In the genomic region with DNA sequence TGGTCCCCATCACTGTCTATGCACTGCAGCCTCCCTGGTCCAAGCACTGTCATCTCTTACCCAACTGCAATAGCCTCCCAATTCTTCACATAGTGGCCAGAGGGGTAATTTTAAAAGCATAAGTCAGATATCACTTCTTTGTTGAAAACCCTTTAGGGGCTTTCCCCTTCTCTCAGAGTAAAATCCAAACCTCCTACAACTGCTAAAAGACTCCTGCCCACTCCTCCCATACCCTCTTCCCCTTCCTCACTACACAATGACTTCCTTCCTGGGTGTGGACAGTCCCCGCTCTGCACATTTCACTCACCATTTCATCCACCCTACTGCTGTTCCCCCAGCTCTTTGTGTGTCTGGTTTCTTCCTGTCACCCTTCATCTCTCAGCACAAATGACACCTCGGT, we compare ENCODE assay signal across 12 cellular contexts. TPM values are rescaled to one million over a fixed set of nuclear protein-coding genes. Genes with fewer than 3 reads are reported as not detected.
DNase-seq lines count a peak whose midpoint lies in the region; ATAC-seq and TF ChIP-seq lines count a peak whose summit lies in the region.
"Had no signal": no experiment of that assay in that cellular context is flagged by ENCODE, and none has a peak within 500 bp of the region (broad histone marks: within the 10 kb centered on the region; RNA-seq: fewer than 3 reads in every experiment).

No MANE protein-coding gene starts in this region.

- no peak overlapping the region for H3K27ac Mint-ChIP-seq in WTC11
- no peak overlapping the region for H3K27ac Mint-ChIP-seq in mesothelial cell of epicardium
- H3K27ac Mint-ChIP-seq: progenitor cell of endocrine pancreas had no signal

- H4K20me1 ChIP-seq in BLaER1 treated with 17β-estradiol and CSF1 and Interleukin-3, amounts not matched to agents 10 nM and 100 nM, result no peaks in the 10 kb centered on the region

- H3K9me3 Mint-ChIP-seq in WTC11 (no peaks in the 10 kb centered on the region), mesothelial cell of epicardium (peaks cover 15% of the 10 kb centered on the region)

- H3K4me3 Mint-ChIP-seq in WTC11 (no peak overlapping the region), mesothelial cell of epicardium (no peak overlapping the region)

- H3K4me2 ChIP-seq in BLaER1 treated with 17β-estradiol and CSF1 and Interleukin-3, amounts not matched to agents 10 nM and 100 nM, result peak overlapping the region; percentile 34 to 74 (median 55); a peak in 20 of 22 replicates

- H3K4me3 ChIP-seq in BLaER1 treated with 17β-estradiol and CSF1 and Interleukin-3, amounts not matched to agents 10 nM and 100 nM, result no peak overlapping the region

- CTCF ChIA-PET in WTC11 (lab: Charles Lee), result no interaction called here

- H3K27me3 Mint-ChIP-seq in WTC11 (ENCODE audit: low read depth) (peaks cover 3% of the 10 kb centered on the region; the same call in 1 of the 2 replicates), mesothelial cell of epicardium (ENCODE audit: low read depth) (peaks cover 20% of the 10 kb centered on the region)

- no peaks in the 10 kb centered on the region for H3K4me1 Mint-ChIP-seq in WTC11
- H3K4me1 Mint-ChIP-seq in mesothelial cell of epicardium, result no peaks in the 10 kb centered on the region

- no peaks in the 10 kb centered on the region for H3K36me3 ChIP-seq in BLaER1 treated with 17β-estradiol and CSF1 and Interleukin-3, amounts not matched to agents 10 nM and 100 nM
- H3K36me3 ChIP-seq: BE2C had no signal

- H3K36me3 Mint-ChIP-seq in WTC11, result no peaks in the 10 kb centered on the region
- H3K36me3 Mint-ChIP-seq in mesothelial cell of epicardium, result no peaks in the 10 kb centered on the region

- ATAC-seq in GM18907 (IDR thresholded peaks at IDR 0.05; ENCODE audit: unreplicated experiment) (peak; percentile 72), HG02759 (IDR thresholded peaks at IDR 0.05; ENCODE audit: unreplicated experiment) (peak; percentile 72), WTC11 (no peak)

- POLR2A ChIA-PET in WTC11 (lab: Charles Lee), result no interaction called here

- peaks cover 5 to 31% (median 8%) of the 10 kb centered on the region in 10 experiments; a peak in 18 of 20 replicates for H3K4me1 ChIP-seq in BLaER1 treated with 17β-estradiol and CSF1 and Interleukin-3, amounts not matched to agents 10 nM and 100 nM
- H3K4me1 ChIP-seq: BE2C had no signal

- peaks cover 0 to 10% (median 0%) of the 10 kb centered on the region in 11 experiments; a peak in 2 of 22 replicates for H3K9me3 ChIP-seq in BLaER1 treated with 17β-estradiol and CSF1 and Interleukin-3, amounts not matched to agents 10 nM and 100 nM (replicated peaks in 1 of 11)
- H3K9me3 ChIP-seq: BE2C had no signal

- DNase-seq in Kasumi-1 (lab: John Stamatoyannopoulos, UW) (peak; percentile 60 to 63), middle frontal gyrus (ENCODE audit: extremely low spot score, low spot score) (no peak), WTC11 (ENCODE audit: low spot score) (no peak), NCI-H1092 treated with DMSO at 0.1 percent for 48 hours (lab: John Stamatoyannopoulos, UW) (no peak), mesothelial cell of epicardium (ENCODE audit: low spot score in 2 of 2, unreplicated experiment in 2 of 2) (no peak)
- DNase-seq: BE2C, cortex of kidney, NCI-H526 treated with DMSO at 0.1 percent for 48 hours had no signal

- no peaks in the 10 kb centered on the region for H3K27me3 ChIP-seq in BLaER1 treated with 17β-estradiol and CSF1 and Interleukin-3, amounts not matched to agents 10 nM and 100 nM
- H3K27me3 ChIP-seq: BE2C had no signal

- TF ChIP-seq CTCF in WTC11 (IDR thresholded peaks at IDR 0.05) (no peak), mesothelial cell of epicardium (IDR thresholded peaks at IDR 0.05; ENCODE audit: unreplicated experiment) (no peak)

- no peak overlapping the region for H3K9ac ChIP-seq in BLaER1 treated with 17β-estradiol and CSF1 and Interleukin-3, amounts not matched to agents 10 nM and 100 nM

- no peak overlapping the region for H3K27ac ChIP-seq in BLaER1 treated with 17β-estradiol and CSF1 and Interleukin-3, amounts not matched to agents 10 nM and 100 nM

TF ChIP-seq in WTC11, 78 proteins besides CTCF, POLR2A, EP300 and RAD21 (continues in another document):
- TF ChIP-seq MYBL2 (CRISPR knock-in tag; IDR thresholded peaks at IDR 0.05) (no peak), ZNF317 (CRISPR knock-in tag; IDR thresholded peaks at IDR 0.05; ENCODE audit: borderline replicate concordance, low read depth) (no peak), PRRX2 (CRISPR knock-in tag; IDR thresholded peaks at IDR 0.05) (no peak), ZNF232 (CRISPR knock-in tag; IDR thresholded peaks at IDR 0.05) (no peak), JUN (CRISPR knock-in tag; IDR thresholded peaks at IDR 0.05) (no peak), FOXP1 (CRISPR knock-in tag; IDR thresholded peaks at IDR 0.05; ENCODE audit: borderline replicate concordance) (no peak), GABPB1 (CRISPR knock-in tag; IDR thresholded peaks at IDR 0.05) (no peak), NR3C1 (CRISPR knock-in tag; conservative IDR thresholded peaks at IDR 0.05; ENCODE audit: low read depth) (no peak), HMGA2 (CRISPR knock-in tag; IDR thresholded peaks at IDR 0.05) (no peak), TCF7 (CRISPR knock-in tag; IDR thresholded peaks at IDR 0.05; ENCODE audit: low read depth) (no peak)
- TF ChIP-seq, protein P1, sequence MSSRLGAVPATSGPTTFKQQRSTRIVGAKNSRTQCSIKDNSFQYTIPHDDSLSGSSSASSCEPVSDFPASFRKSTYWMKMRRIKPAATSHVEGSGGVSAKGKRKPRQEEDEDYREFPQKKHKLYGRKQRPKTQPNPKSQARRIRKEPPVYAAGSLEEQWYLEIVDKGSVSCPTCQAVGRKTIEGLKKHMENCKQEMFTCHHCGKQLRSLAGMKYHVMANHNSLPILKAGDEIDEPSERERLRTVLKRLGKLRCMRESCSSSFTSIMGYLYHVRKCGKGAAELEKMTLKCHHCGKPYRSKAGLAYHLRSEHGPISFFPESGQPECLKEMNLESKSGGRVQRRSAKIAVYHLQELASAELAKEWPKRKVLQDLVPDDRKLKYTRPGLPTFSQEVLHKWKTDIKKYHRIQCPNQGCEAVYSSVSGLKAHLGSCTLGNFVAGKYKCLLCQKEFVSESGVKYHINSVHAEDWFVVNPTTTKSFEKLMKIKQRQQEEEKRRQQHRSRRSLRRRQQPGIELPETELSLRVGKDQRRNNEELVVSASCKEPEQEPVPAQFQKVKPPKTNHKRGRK (CRISPR knock-in tag; IDR thresholded peaks at IDR 0.05; ENCODE audit: borderline replicate concordance), result no peak
- TF ChIP-seq, protein P2, sequence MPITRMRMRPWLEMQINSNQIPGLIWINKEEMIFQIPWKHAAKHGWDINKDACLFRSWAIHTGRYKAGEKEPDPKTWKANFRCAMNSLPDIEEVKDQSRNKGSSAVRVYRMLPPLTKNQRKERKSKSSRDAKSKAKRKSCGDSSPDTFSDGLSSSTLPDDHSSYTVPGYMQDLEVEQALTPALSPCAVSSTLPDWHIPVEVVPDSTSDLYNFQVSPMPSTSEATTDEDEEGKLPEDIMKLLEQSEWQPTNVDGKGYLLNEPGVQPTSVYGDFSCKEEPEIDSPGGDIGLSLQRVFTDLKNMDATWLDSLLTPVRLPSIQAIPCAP (CRISPR knock-in tag; IDR thresholded peaks at IDR 0.05), result no peak
- TF ChIP-seq, protein P3, sequence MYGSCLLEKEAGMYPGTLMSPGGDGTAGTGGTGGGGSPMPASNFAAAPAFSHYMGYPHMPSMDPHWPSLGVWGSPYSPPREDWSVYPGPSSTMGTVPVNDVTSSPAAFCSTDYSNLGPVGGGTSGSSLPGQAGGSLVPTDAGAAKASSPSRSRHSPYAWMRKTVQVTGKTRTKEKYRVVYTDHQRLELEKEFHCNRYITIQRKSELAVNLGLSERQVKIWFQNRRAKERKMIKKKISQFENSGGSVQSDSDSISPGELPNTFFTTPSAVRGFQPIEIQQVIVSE (CRISPR knock-in tag; IDR thresholded peaks at IDR 0.05; ENCODE audit: borderline replicate concordance), result no peak
- TF ChIP-seq, protein P4, sequence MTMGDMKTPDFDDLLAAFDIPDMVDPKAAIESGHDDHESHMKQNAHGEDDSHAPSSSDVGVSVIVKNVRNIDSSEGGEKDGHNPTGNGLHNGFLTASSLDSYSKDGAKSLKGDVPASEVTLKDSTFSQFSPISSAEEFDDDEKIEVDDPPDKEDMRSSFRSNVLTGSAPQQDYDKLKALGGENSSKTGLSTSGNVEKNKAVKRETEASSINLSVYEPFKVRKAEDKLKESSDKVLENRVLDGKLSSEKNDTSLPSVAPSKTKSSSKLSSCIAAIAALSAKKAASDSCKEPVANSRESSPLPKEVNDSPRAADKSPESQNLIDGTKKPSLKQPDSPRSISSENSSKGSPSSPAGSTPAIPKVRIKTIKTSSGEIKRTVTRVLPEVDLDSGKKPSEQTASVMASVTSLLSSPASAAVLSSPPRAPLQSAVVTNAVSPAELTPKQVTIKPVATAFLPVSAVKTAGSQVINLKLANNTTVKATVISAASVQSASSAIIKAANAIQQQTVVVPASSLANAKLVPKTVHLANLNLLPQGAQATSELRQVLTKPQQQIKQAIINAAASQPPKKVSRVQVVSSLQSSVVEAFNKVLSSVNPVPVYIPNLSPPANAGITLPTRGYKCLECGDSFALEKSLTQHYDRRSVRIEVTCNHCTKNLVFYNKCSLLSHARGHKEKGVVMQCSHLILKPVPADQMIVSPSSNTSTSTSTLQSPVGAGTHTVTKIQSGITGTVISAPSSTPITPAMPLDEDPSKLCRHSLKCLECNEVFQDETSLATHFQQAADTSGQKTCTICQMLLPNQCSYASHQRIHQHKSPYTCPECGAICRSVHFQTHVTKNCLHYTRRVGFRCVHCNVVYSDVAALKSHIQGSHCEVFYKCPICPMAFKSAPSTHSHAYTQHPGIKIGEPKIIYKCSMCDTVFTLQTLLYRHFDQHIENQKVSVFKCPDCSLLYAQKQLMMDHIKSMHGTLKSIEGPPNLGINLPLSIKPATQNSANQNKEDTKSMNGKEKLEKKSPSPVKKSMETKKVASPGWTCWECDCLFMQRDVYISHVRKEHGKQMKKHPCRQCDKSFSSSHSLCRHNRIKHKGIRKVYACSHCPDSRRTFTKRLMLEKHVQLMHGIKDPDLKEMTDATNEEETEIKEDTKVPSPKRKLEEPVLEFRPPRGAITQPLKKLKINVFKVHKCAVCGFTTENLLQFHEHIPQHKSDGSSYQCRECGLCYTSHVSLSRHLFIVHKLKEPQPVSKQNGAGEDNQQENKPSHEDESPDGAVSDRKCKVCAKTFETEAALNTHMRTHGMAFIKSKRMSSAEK (CRISPR knock-in tag; IDR thresholded peaks at IDR 0.05; ENCODE audit: borderline replicate concordance), result no peak

RNA-seq across cellular contexts. Expression of a gene that starts 8.3 kb away (rescaled TPM):
- total RNA-seq in WTC11 (2021) (3.8 to 5.4 TPM (median 4.8 TPM) in 3 replicates), mesothelial cell of epicardium (0.50 to 0.96 TPM (median 0.82 TPM) in 3 replicates)

RNA-seq across cellular contexts. Expression of a gene that starts 59.7 kb away (rescaled TPM):
- total RNA-seq in WTC11 (2021) (3.5 to 6.4 TPM (median 3.8 TPM) in 3 replicates), mesothelial cell of epicardium (6.5 to 7.6 TPM (median 7.1 TPM) in 3 replicates)

Comparison
In these comparisons a context has a peak if more than half of its experiments do, and no peak if none do; other contexts are left out.
1. DNase-seq: peak in Kasumi-1 (2 of 2); none in middle frontal gyrus (single experiment), WTC11 (single experiment), NCI-H1092 treated with DMSO at 0.1 percent for 48 hours (single experiment) and mesothelial cell of epicardium (0 of 2).